ENCODE assay signal across 1 cellular context in genomic region chr17:39730095-39730921, GRCh38.
TF ChIP-seq lines count a peak whose summit lies in the region.

Gene MIEN1, minus strand, starts transcription at chr17:39730532. Its CDS starts 37 bp downstream, at chr17:39730495.

TF ChIP-seq in K562, 482 proteins besides CTCF, POLR2A, EP300 and RAD21 (continued from another document and continues in another):
- TF ChIP-seq, protein P1, sequence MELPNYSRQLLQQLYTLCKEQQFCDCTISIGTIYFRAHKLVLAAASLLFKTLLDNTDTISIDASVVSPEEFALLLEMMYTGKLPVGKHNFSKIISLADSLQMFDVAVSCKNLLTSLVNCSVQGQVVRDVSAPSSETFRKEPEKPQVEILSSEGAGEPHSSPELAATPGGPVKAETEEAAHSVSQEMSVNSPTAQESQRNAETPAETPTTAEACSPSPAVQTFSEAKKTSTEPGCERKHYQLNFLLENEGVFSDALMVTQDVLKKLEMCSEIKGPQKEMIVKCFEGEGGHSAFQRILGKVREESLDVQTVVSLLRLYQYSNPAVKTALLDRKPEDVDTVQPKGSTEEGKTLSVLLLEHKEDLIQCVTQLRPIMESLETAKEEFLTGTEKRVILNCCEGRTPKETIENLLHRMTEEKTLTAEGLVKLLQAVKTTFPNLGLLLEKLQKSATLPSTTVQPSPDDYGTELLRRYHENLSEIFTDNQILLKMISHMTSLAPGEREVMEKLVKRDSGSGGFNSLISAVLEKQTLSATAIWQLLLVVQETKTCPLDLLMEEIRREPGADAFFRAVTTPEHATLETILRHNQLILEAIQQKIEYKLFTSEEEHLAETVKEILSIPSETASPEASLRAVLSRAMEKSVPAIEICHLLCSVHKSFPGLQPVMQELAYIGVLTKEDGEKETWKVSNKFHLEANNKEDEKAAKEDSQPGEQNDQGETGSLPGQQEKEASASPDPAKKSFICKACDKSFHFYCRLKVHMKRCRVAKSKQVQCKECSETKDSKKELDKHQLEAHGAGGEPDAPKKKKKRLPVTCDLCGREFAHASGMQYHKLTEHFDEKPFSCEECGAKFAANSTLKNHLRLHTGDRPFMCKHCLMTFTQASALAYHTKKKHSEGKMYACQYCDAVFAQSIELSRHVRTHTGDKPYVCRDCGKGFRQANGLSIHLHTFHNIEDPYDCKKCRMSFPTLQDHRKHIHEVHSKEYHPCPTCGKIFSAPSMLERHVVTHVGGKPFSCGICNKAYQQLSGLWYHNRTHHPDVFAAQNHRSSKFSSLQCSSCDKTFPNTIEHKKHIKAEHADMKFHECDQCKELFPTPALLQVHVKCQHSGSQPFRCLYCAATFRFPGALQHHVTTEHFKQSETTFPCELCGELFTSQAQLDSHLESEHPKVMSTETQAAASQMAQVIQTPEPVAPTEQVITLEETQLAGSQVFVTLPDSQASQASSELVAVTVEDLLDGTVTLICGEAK (IDR thresholded peaks at IDR 0.05) = peak; percentile 39; the same call in 1 of the 2 replicates
- TF ChIP-seq, protein P1 (CRISPR knock-in tag; IDR thresholded peaks at IDR 0.05) = no peak
- TF ChIP-seq RNF219 (CRISPR knock-in tag; IDR thresholded peaks at IDR 0.05) (no peak), ADNP (tag; IDR thresholded peaks at IDR 0.05) (no peak), JUND (IDR thresholded peaks at IDR 0.05; ENCODE audit: borderline replicate concordance, low read depth, low read length) (peak; percentile 55), JUND (tag; IDR thresholded peaks at IDR 0.05; ENCODE audit: borderline replicate concordance, low read depth, low read length) (no peak), KDM2B (CRISPR knock-in tag; IDR thresholded peaks at IDR 0.05) (0 out of 2 replicates have a peak, but pooled peaks have one; percentile 47), SIN3A (IDR thresholded peaks at IDR 0.05; ENCODE audit: borderline replicate concordance in 2 of 2, control insufficient read depth in 1 of 2, low read depth in 2 of 2, low read length in 2 of 2) (peak; percentile 61 to 80; a peak in 2 of 4 replicates), HCFC1 (IDR thresholded peaks at IDR 0.05; ENCODE audit: low read depth, low read length) (peak; percentile 58; the same call in 1 of the 2 replicates), RBFOX2 (IDR thresholded peaks at IDR 0.05; ENCODE audit: low read depth, low read length) (peak; percentile 88), RFX5 (IDR thresholded peaks at IDR 0.05; ENCODE audit: low read depth, low read length) (no peak), ATF1 (CRISPR knock-in tag; IDR thresholded peaks at IDR 0.05) (peak; percentile 32; the same call in 1 of the 2 replicates), ATF1 (tag; IDR thresholded peaks at IDR 0.05) (peak; percentile 97), NR2F6 (CRISPR knock-in tag; IDR thresholded peaks at IDR 0.05) (0 out of 2 replicates have a peak, but pooled peaks have one; percentile 54), POLR2B (IDR thresholded peaks at IDR 0.05; ENCODE audit: low read depth, partially characterized antibody) (peak; percentile 70), ETV1 (tag; conservative IDR thresholded peaks at IDR 0.05; ENCODE audit: low read depth) (peak; percentile 18; the same call in 1 of the 2 replicates), USF1 (CRISPR knock-in tag; IDR thresholded peaks at IDR 0.05) (peak; percentile 98), PTRF (tag; IDR thresholded peaks at IDR 0.05) (no peak), PCBP1 (IDR thresholded peaks at IDR 0.05; ENCODE audit: low read depth, low read length, poor library complexity, severe bottlenecking) (peak; percentile 92), DEAF1 (CRISPR knock-in tag; IDR thresholded peaks at IDR 0.05) (peak; percentile 35; the same call in 1 of the 2 replicates), ZNF253 (CRISPR knock-in tag; conservative IDR thresholded peaks at IDR 0.05) (no peak), GATA2 (CRISPR knock-in tag; IDR thresholded peaks at IDR 0.05) (no peak), CREM (IDR thresholded peaks at IDR 0.05; ENCODE audit: low read depth) (peak; percentile 96), ZBTB34 (CRISPR knock-in tag; IDR thresholded peaks at IDR 0.05) (no peak), CBX1 (IDR thresholded peaks at IDR 0.05; ENCODE audit: low read depth) (peak; percentile 54; the same call in 1 of the 2 replicates), TFAP4 (CRISPR knock-in tag; IDR thresholded peaks at IDR 0.05; ENCODE audit: borderline replicate concordance) (peak; percentile 70), CEBPB (tag; IDR thresholded peaks at IDR 0.05) (no peak), JUN (IDR thresholded peaks at IDR 0.05; ENCODE audit: borderline replicate concordance, low read depth, low read length) (peak; percentile 48; the same call in 1 of the 2 replicates), JUN (CRISPR knock-in tag; IDR thresholded peaks at IDR 0.05; ENCODE audit: borderline replicate concordance) (no peak), ZNF707 (CRISPR knock-in tag; conservative IDR thresholded peaks at IDR 0.05) (no peak), BCL6 (CRISPR knock-in tag; IDR thresholded peaks at IDR 0.05) (no peak), NONO (IDR thresholded peaks at IDR 0.05; ENCODE audit: low read depth in 2 of 2, low read length in 1 of 2) (peak in 1 of 2 experiments; percentile 63; a peak in 2 of 4 replicates), ATF7 (IDR thresholded peaks at IDR 0.05) (peak; percentile 82), NCOA1 (IDR thresholded peaks at IDR 0.05; ENCODE audit: low read depth) (no peak), HMGXB4 (CRISPR knock-in tag; IDR thresholded peaks at IDR 0.05) (peak; percentile 76; the same call in 1 of the 2 replicates), POLR3G (IDR thresholded peaks at IDR 0.05; ENCODE audit: extremely low read depth, insufficient read length, insufficient replicate concordance) (no peak), U2AF2 (optimal IDR thresholded peaks at IDR 0.05; ENCODE audit: low read depth, low read length) (no peak)
- TF ChIP-seq, protein P2, sequence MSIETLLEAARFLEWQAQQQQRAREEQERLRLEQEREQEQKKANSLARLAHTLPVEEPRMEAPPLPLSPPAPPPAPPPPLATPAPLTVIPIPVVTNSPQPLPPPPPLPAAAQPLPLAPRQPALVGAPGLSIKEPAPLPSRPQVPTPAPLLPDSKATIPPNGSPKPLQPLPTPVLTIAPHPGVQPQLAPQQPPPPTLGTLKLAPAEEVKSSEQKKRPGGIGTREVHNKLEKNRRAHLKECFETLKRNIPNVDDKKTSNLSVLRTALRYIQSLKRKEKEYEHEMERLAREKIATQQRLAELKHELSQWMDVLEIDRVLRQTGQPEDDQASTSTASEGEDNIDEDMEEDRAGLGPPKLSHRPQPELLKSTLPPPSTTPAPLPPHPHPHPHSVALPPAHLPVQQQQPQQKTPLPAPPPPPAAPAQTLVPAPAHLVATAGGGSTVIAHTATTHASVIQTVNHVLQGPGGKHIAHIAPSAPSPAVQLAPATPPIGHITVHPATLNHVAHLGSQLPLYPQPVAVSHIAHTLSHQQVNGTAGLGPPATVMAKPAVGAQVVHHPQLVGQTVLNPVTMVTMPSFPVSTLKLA (conservative IDR thresholded peaks at IDR 0.05) = peak in 1 of 2 experiments; percentile 89
- TF ChIP-seq, protein P3, sequence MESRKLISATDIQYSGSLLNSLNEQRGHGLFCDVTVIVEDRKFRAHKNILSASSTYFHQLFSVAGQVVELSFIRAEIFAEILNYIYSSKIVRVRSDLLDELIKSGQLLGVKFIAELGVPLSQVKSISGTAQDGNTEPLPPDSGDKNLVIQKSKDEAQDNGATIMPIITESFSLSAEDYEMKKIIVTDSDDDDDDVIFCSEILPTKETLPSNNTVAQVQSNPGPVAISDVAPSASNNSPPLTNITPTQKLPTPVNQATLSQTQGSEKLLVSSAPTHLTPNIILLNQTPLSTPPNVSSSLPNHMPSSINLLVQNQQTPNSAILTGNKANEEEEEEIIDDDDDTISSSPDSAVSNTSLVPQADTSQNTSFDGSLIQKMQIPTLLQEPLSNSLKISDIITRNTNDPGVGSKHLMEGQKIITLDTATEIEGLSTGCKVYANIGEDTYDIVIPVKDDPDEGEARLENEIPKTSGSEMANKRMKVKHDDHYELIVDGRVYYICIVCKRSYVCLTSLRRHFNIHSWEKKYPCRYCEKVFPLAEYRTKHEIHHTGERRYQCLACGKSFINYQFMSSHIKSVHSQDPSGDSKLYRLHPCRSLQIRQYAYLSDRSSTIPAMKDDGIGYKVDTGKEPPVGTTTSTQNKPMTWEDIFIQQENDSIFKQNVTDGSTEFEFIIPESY (CRISPR knock-in tag; IDR thresholded peaks at IDR 0.05) = 0 out of 2 replicates have a peak, but pooled peaks have one; percentile 17
